In genomic region chr1:79460773-79461436, GRCh38 we compare ENCODE assay signal across 14 cellular contexts.
DNase-seq lines count a peak whose midpoint lies in the region; ATAC-seq and TF ChIP-seq lines count a peak whose summit lies in the region.
"Had no signal": no experiment of that assay in that cellular context is flagged by ENCODE, and none has a peak within 500 bp of the region (broad histone marks: within the 10 kb centered on the region; RNA-seq: fewer than 3 reads in every experiment).

No MANE protein-coding gene starts in this region.

- no peaks in the 10 kb centered on the region for H3K9me3 Mint-ChIP-seq in Calu3 (ENCODE audit: low read depth, unreplicated experiment)

- no peaks in the 10 kb centered on the region for H3K36me3 Mint-ChIP-seq in Calu3 (ENCODE audit: insufficient read depth, unreplicated experiment)
- H3K36me3 Mint-ChIP-seq: activated CD4-positive, alpha-beta memory T cell treated with anti-CD3 and anti-CD28 coated beads for 36 hours had no signal

- CTCF ChIA-PET in Calu3 (lab: Charles Lee): no interaction called here

- peak; percentile 58 for DNase-seq in GM13977 (ENCODE audit: low spot score)
- DNase-seq in DMS79 treated with DMSO at 0.1 percent for 48 hours (lab: John Stamatoyannopoulos, UW): no peak
- no peak for DNase-seq in cortex of kidney (lab: John Stamatoyannopoulos, UW)
- no peak for DNase-seq in Calu3
- DNase-seq: activated CD4-positive, alpha-beta memory T cell treated with anti-CD3 and anti-CD28 coated beads for 36 hours; activated naive CD8-positive, alpha-beta T cell treated with anti-CD3 and anti-CD28 coated beads, Interleukin-2, amount 50 U/mL, for 24 hours; H9; kidney glomerular epithelial cell; SK-N-SH had no signal

- no peak overlapping the region for H3K4me3 Mint-ChIP-seq in Calu3 (ENCODE audit: low read depth, unreplicated experiment)
- H3K4me3 Mint-ChIP-seq: activated CD4-positive, alpha-beta memory T cell treated with anti-CD3 and anti-CD28 coated beads for 36 hours; activated naive CD8-positive, alpha-beta T cell treated with anti-CD3 and anti-CD28 coated beads, Interleukin-2, amount 50 U/mL, for 24 hours; H9; nephron had no signal

- H3K27ac Mint-ChIP-seq in Calu3 (ENCODE audit: unreplicated experiment): no peak overlapping the region
- H3K27ac Mint-ChIP-seq: activated CD4-positive, alpha-beta memory T cell treated with anti-CD3 and anti-CD28 coated beads for 36 hours; activated naive CD8-positive, alpha-beta T cell treated with anti-CD3 and anti-CD28 coated beads, Interleukin-2, amount 50 U/mL, for 24 hours; H9; nephron had no signal

- intact Hi-C loops in Calu3 (cut with micrococcal nuclease; ENCODE audit: unreplicated experiment): no loop called here

- in situ Hi-C loops in GM13977 (cut with MboI; ENCODE audit: low pct_unique_long_range_greater_than_20kb, low sequenced_read_pairs, unreplicated experiment): no loop called here

- no peaks in the 10 kb centered on the region for H3K4me1 Mint-ChIP-seq in Calu3 (ENCODE audit: low read depth, unreplicated experiment)
- H3K4me1 Mint-ChIP-seq: activated naive CD8-positive, alpha-beta T cell treated with anti-CD3 and anti-CD28 coated beads, Interleukin-2, amount 50 U/mL, for 24 hours; H9; nephron had no signal

- no TSS peak for BruUV-seq in Calu3 (replicated peaks; lab: Mats Ljungman, UMichigan)

- peak; percentile 98 for ATAC-seq in GM19395 (IDR thresholded peaks at IDR 0.05; ENCODE audit: unreplicated experiment)
- peak; percentile 95 for ATAC-seq in HG02759 (IDR thresholded peaks at IDR 0.05; ENCODE audit: unreplicated experiment)
- peak; percentile 98 for ATAC-seq in HG03432 (IDR thresholded peaks at IDR 0.05; ENCODE audit: unreplicated experiment)
- no peak for ATAC-seq in activated CD4-positive, CD25-positive, alpha-beta regulatory T cell treated with anti-CD3 and anti-CD28 coated beads, Interleukin-2, amount 50 U/mL, for 24 hours
- ATAC-seq: activated naive CD8-positive, alpha-beta T cell treated with anti-CD3 and anti-CD28 coated beads, Interleukin-2, amount 50 U/mL, for 24 hours had no signal

- H3K27me3 Mint-ChIP-seq in Calu3 (ENCODE audit: unreplicated experiment): no peaks in the 10 kb centered on the region
- H3K27me3 Mint-ChIP-seq: activated CD4-positive, alpha-beta memory T cell treated with anti-CD3 and anti-CD28 coated beads for 36 hours; activated naive CD8-positive, alpha-beta T cell treated with anti-CD3 and anti-CD28 coated beads, Interleukin-2, amount 50 U/mL, for 24 hours had no signal

- TF ChIP-seq CTCF in GM13977 (IDR thresholded peaks at IDR 0.05; ENCODE audit: extremely low read depth, insufficient read depth, missing control alignments): no peak
- no peak for TF ChIP-seq CTCF in Calu3 (IDR thresholded peaks at IDR 0.05; ENCODE audit: unreplicated experiment)

Comparison
In these comparisons a context has a peak if more than half of its experiments do, and no peak if none do; other contexts are left out.
1. ATAC-seq: peak in GM19395 (single experiment), HG02759 (single experiment) and HG03432 (single experiment); none in activated CD4-positive, CD25-positive, alpha-beta regulatory T cell treated with anti-CD3 and anti-CD28 coated beads, Interleukin-2, amount 50 U/mL, for 24 hours (0 of 2).